Comparison of ENCODE assay signal across 9 cellular contexts in genomic region chr16:1330931-1331711, GRCh38. TPM values are rescaled to one million over a fixed set of nuclear protein-coding genes. Genes with fewer than 3 reads are reported as not detected.
DNase-seq lines count a peak whose midpoint lies in the region; ATAC-seq and TF ChIP-seq lines count a peak whose summit lies in the region.
"Had no signal": no experiment of that assay in that cellular context is flagged by ENCODE, and none has a peak within 500 bp of the region (broad histone marks: within the 10 kb centered on the region; RNA-seq: fewer than 3 reads in every experiment).

No MANE protein-coding gene starts in this region.

- no peak overlapping the region for H3K27ac ChIP-seq in SK-N-SH (ENCODE audit: low read depth in 2 of 2, low read length in 1 of 2)

- H3K9ac ChIP-seq in SK-N-SH = no peak overlapping the region

- H3K4me1 Mint-ChIP-seq in T-helper 17 cell = peaks cover 13% of the 10 kb centered on the region
- H3K4me1 Mint-ChIP-seq in stimulated activated naive B cell treated with anti-CD40 and anti-IgM and Interleukin-4, amounts not matched to agents 10 μg/mL and 1 μg/mL and 100 μg/mL, for 72 hours = peaks cover 21 to 36% of the 10 kb centered on the region in 2 donors

- H3K36me3 ChIP-seq in SK-N-SH (replicated peaks in 1 of 2; ENCODE audit: control insufficient read depth in 1 of 2, insufficient read depth in 2 of 2, low read length in 1 of 2) = no peaks in the 10 kb centered on the region

- no peak for TF ChIP-seq RAD21 in SK-N-SH (IDR thresholded peaks at IDR 0.05; ENCODE audit: low read length)

- no peaks in the 10 kb centered on the region for H3K36me3 Mint-ChIP-seq in T-helper 17 cell (ENCODE audit: low read depth)
- no peaks in the 10 kb centered on the region for H3K36me3 Mint-ChIP-seq in stimulated activated naive B cell treated with anti-CD40 and anti-IgM and Interleukin-4, amounts not matched to agents 10 μg/mL and 1 μg/mL and 100 μg/mL, for 72 hours

- H3K4me3 ChIP-seq in SK-N-SH (ENCODE audit: low read depth in 2 of 2, low read length in 1 of 2) = peak overlapping the region in 1 of 2 experiments; percentile 9; a peak in 1 of 4 replicates

- H3K27ac Mint-ChIP-seq in T-helper 17 cell = no peak overlapping the region
- H3K27ac Mint-ChIP-seq in stimulated activated naive B cell treated with anti-CD40 and anti-IgM and Interleukin-4, amounts not matched to agents 10 μg/mL and 1 μg/mL and 100 μg/mL, for 72 hours = peak overlapping the region; percentile 69
- H3K27ac Mint-ChIP-seq: activated naive CD8-positive, alpha-beta T cell treated with anti-CD3 and anti-CD28 coated beads, Interleukin-2, amount 50 U/mL, for 24 hours had no signal

- no peak for TF ChIP-seq EP300 in SK-N-SH (IDR thresholded peaks at IDR 0.05; ENCODE audit: borderline replicate concordance in 1 of 2, low read depth in 1 of 2, low read length in 1 of 2)

- H3K27me3 Mint-ChIP-seq in T-helper 17 cell = peaks cover 6% of the 10 kb centered on the region
- H3K27me3 Mint-ChIP-seq in stimulated activated naive B cell treated with anti-CD40 and anti-IgM and Interleukin-4, amounts not matched to agents 10 μg/mL and 1 μg/mL and 100 μg/mL, for 72 hours = peaks cover 8 to 37% of the 10 kb centered on the region in 2 donors

- ATAC-seq in T-helper 17 cell (no peak), esophagus mucosa (no peak)
- ATAC-seq in stimulated activated naive B cell treated with anti-CD40 and anti-IgM and Interleukin-4, amounts not matched to agents 10 μg/mL and 1 μg/mL and 100 μg/mL, for 72 hours (replicated peaks) = no peak
- ATAC-seq: activated naive CD8-positive, alpha-beta T cell treated with anti-CD3 and anti-CD28 coated beads, Interleukin-2, amount 50 U/mL, for 24 hours had no signal

- H4K20me1 ChIP-seq in SK-N-SH (ENCODE audit: insufficient read depth) = 0 out of 2 replicates have a peak, but pooled peaks cover 7% of the 10 kb centered on the region

- peak; percentile 43 for DNase-seq in DMS53 (lab: John Stamatoyannopoulos, UW)
- DNase-seq in DMS53 treated with DMSO at 0.1 percent for 48 hours (lab: John Stamatoyannopoulos, UW; ENCODE audit: unreplicated experiment) = no peak
- DNase-seq in T-helper 17 cell = no peak
- DNase-seq in left kidney (ENCODE audit: low read depth, low spot score) = peak; percentile 30
- no peak for DNase-seq in stimulated activated naive B cell treated with anti-CD40 and anti-IgM and Interleukin-4, amounts not matched to agents 10 μg/mL and 1 μg/mL and 100 μg/mL, for 72 hours
- DNase-seq in A172 (ENCODE audit: low spot score) = no peak
- no peak for DNase-seq in SK-N-SH

- no peaks in the 10 kb centered on the region for H3K9me2 ChIP-seq in SK-N-SH

- no peak overlapping the region for H2AFZ ChIP-seq in SK-N-SH (ENCODE audit: low read depth)

- peaks cover 0 to 25% of the 10 kb centered on the region in 2 experiments; a peak in 1 of 4 replicates for H3K4me1 ChIP-seq in SK-N-SH (ENCODE audit: control insufficient read depth in 1 of 2, insufficient read depth in 2 of 2, low read depth in 1 of 2, low read length in 1 of 2)

- H3K79me2 ChIP-seq in SK-N-SH (ENCODE audit: insufficient read depth) = no peaks in the 10 kb centered on the region

- H3K9me3 ChIP-seq in T-helper 17 cell (ENCODE audit: control insufficient read depth, low read length, poor library complexity, severe bottlenecking) (no peaks in the 10 kb centered on the region), SK-N-SH (no peaks in the 10 kb centered on the region)

- H3K4me3 Mint-ChIP-seq in T-helper 17 cell = peak overlapping the region; percentile 88
- peak overlapping the region; percentile 52 to 75 for H3K4me3 Mint-ChIP-seq in stimulated activated naive B cell treated with anti-CD40 and anti-IgM and Interleukin-4, amounts not matched to agents 10 μg/mL and 1 μg/mL and 100 μg/mL, for 72 hours

- TF ChIP-seq CTCF in SK-N-SH (IDR thresholded peaks at IDR 0.05) = no peak

- POLR2A ChIA-PET in SK-N-SH (lab: Yijun Ruan, JAX) = interaction anchor here (1.2 kb wide), 1 partner anchor 22 kb away, joined by 7 read pairs; the partner anchor contains the start of gene UBE2I

- H3F3A ChIP-seq in SK-N-SH (replicated peaks; ENCODE audit: insufficient read depth) = no peaks in the 10 kb centered on the region

- 29% methylated on average over 6 of the region's 22 CpGs for WGBS in SK-N-SH (ENCODE audit: low lambda C conversion rate)

- H3K9me3 Mint-ChIP-seq in stimulated activated naive B cell treated with anti-CD40 and anti-IgM and Interleukin-4, amounts not matched to agents 10 μg/mL and 1 μg/mL and 100 μg/mL, for 72 hours = no peaks in the 10 kb centered on the region
- H3K9me3 Mint-ChIP-seq: activated naive CD8-positive, alpha-beta T cell treated with anti-CD3 and anti-CD28 coated beads, Interleukin-2, amount 50 U/mL, for 24 hours had no signal

- CTCF ChIA-PET in SK-N-SH (lab: Yijun Ruan, JAX) = interaction anchor here (0.8 to 2.7 kb wide), 4 partner anchors 12 to 19 kb away, joined by 3 to 7 read pairs (median 4); no protein-coding TSS in a partner anchor

- H3K27me3 ChIP-seq in SK-N-SH (ENCODE audit: insufficient read depth) = peaks cover 47% of the 10 kb centered on the region

- H3K4me2 ChIP-seq in SK-N-SH = no peak overlapping the region

TF ChIP-seq in SK-N-SH, 30 proteins besides CTCF, POLR2A, EP300 and RAD21:
- TF ChIP-seq MAX (IDR thresholded peaks at IDR 0.05; ENCODE audit: low read depth) (no peak), SIN3A (IDR thresholded peaks at IDR 0.05; ENCODE audit: borderline replicate concordance, low read depth, low read length) (no peak), RCOR1 (IDR thresholded peaks at IDR 0.05; ENCODE audit: low read length) (no peak), MXI1 (IDR thresholded peaks at IDR 0.05; ENCODE audit: low read depth, low read length) (no peak), PBX3 (IDR thresholded peaks at IDR 0.05) (no peak), NRF1 (IDR thresholded peaks at IDR 0.05; ENCODE audit: low read depth, low read length) (no peak), RXRA (IDR thresholded peaks at IDR 0.05; ENCODE audit: borderline replicate concordance, low read depth) (no peak), JUND (IDR thresholded peaks at IDR 0.05) (no peak), RFX5 (IDR thresholded peaks at IDR 0.05; ENCODE audit: low read length) (no peak), NFIC (IDR thresholded peaks at IDR 0.05; ENCODE audit: borderline replicate concordance) (no peak)

RNA-seq across cellular contexts. Expression of gene BAIAP3, which starts 2.3 kb away (rescaled TPM):
- total RNA-seq in T-helper 17 cell (10 to 100 TPM; 11.8 to 20.0 TPM), esophagus mucosa (2.0 TPM)
- 2.4 and 10.3 TPM in 2 replicates for total RNA-seq in A172 (2014; rRNA removed; shearing (Covaris generic))
- polyA plus RNA-seq in SK-N-SH (2012; rRNA removed) = 1.1 and 2.0 TPM in 2 replicates
- polyA plus RNA-seq in SK-N-SH (2012; cell fraction: cytosol; rRNA removed) = 0.13 and 0.58 TPM in 2 replicates
- 8.2 and 12.4 TPM in 2 replicates for polyA plus RNA-seq in SK-N-SH (2012; cell fraction: nucleus; rRNA removed)

RNA-seq across cellular contexts. Expression of gene TSR3, which starts 20.6 kb away (rescaled TPM):
- 10 to 100 TPM; 24.4 to 27.7 TPM for total RNA-seq in T-helper 17 cell
- total RNA-seq in esophagus mucosa = 42.6 TPM
- 179 TPM in 2 replicates for total RNA-seq in A172 (2014; rRNA removed; shearing (Covaris generic))
- 67.6 and 87.3 TPM in 2 replicates for polyA plus RNA-seq in SK-N-SH (2012; rRNA removed)
- 57.7 and 71.3 TPM in 2 replicates for polyA plus RNA-seq in SK-N-SH (2012; cell fraction: cytosol; rRNA removed)
- 44.6 and 53.0 TPM in 2 replicates for polyA plus RNA-seq in SK-N-SH (2012; cell fraction: nucleus; rRNA removed)

RNA-seq across cellular contexts. Expression of gene GNPTG, which starts 20.6 kb away (rescaled TPM):
- total RNA-seq in T-helper 17 cell = 10 to 100 TPM; 39.2 to 48.0 TPM
- total RNA-seq in esophagus mucosa = 25.7 TPM
- total RNA-seq in A172 (2014; rRNA removed; shearing (Covaris generic)) = 45.8 and 61.0 TPM in 2 replicates
- polyA plus RNA-seq in SK-N-SH (2012; rRNA removed) = 113 and 114 TPM in 2 replicates
- polyA plus RNA-seq in SK-N-SH (2012; cell fraction: cytosol; rRNA removed) = 53.9 and 77.4 TPM in 2 replicates
- polyA plus RNA-seq in SK-N-SH (2012; cell fraction: nucleus; rRNA removed) = 170 and 246 TPM in 2 replicates

RNA-seq across cellular contexts. Expression of gene UBE2I, which starts 21.7 kb away (rescaled TPM):
- total RNA-seq in T-helper 17 cell = 100 to 1,000 TPM; 233 to 249 TPM
- 93.1 TPM for total RNA-seq in esophagus mucosa
- 102 and 117 TPM in 2 replicates for total RNA-seq in A172 (2014; rRNA removed; shearing (Covaris generic))
- 107 and 113 TPM in 2 replicates for polyA plus RNA-seq in SK-N-SH (2012; rRNA removed)
- 126 and 141 TPM in 2 replicates for polyA plus RNA-seq in SK-N-SH (2012; cell fraction: cytosol; rRNA removed)
- polyA plus RNA-seq in SK-N-SH (2012; cell fraction: nucleus; rRNA removed) = 116 and 131 TPM in 2 replicates

Comparison
In these comparisons a context has a peak if more than half of its experiments do, and no peak if none do; other contexts are left out.
1. DNase-seq: peak in DMS53 (single experiment) and left kidney (single experiment); none in DMS53 treated with DMSO at 0.1 percent for 48 hours (single experiment), T-helper 17 cell (0 of 3), stimulated activated naive B cell treated with anti-CD40 and anti-IgM and Interleukin-4, amounts not matched to agents 10 μg/mL and 1 μg/mL and 100 μg/mL, for 72 hours (single experiment), A172 (single experiment) and SK-N-SH (single experiment).